Comparison of ENCODE assay signal across 10 cellular contexts in genomic region chr2:47172156-47172921, GRCh38. TPM values are rescaled to one million over a fixed set of nuclear protein-coding genes. Genes with fewer than 3 reads are reported as not detected.
A peak's percentile ranks its signal among the peaks of the same experiment; 100 is the strongest.
DNase-seq lines count a peak whose midpoint lies in the region; ATAC-seq and TF ChIP-seq lines count a peak whose summit lies in the region.
"Had no signal": no experiment of that assay in that cellular context is flagged by ENCODE, and none has a peak within 500 bp of the region (broad histone marks: within the 10 kb centered on the region; RNA-seq: fewer than 3 reads in every experiment).

No MANE protein-coding gene starts in this region.

- H3K4me3 Mint-ChIP-seq in brain: peak overlapping the region; percentile 90 to 99 (median 94)
- peak overlapping the region; percentile 34 to 100 (median 96) for H3K4me3 Mint-ChIP-seq in naive thymus-derived CD4-positive, alpha-beta T cell

- H3K9me3 Mint-ChIP-seq in brain: peaks cover 0 to 11% (median 4%) of the 10 kb centered on the region in 5 experiments
- H3K9me3 Mint-ChIP-seq in naive thymus-derived CD4-positive, alpha-beta T cell: peaks cover 0 to 17% (median 0%) of the 10 kb centered on the region in 11 donors

- H3K9ac ChIP-seq in BLaER1 treated with 17β-estradiol and CSF1 and Interleukin-3, amounts not matched to agents 10 nM and 100 nM: peak overlapping the region in 2 of 11 experiments; percentile 47 to 93; a peak in 4 of 22 replicates
- H3K9ac ChIP-seq in HUES6 (ENCODE audit: low read length): no peak overlapping the region

- POLR2A ChIA-PET in naive thymus-derived CD4-positive, alpha-beta T cell (lab: Charles Lee): interaction anchor here (1.0 to 1.3 kb wide), 2 partner anchors 8 to 10 kb away, joined by 3 to 4 read pairs; no protein-coding TSS in a partner anchor

- no peaks in the 10 kb centered on the region for H3K9me3 ChIP-seq in BLaER1 treated with 17β-estradiol and CSF1 and Interleukin-3, amounts not matched to agents 10 nM and 100 nM (replicated peaks in 1 of 11)
- H3K9me3 ChIP-seq in HUES6 (ENCODE audit: control insufficient read depth, insufficient read depth, low read depth, low read length): no peaks in the 10 kb centered on the region
- no peaks in the 10 kb centered on the region for H3K9me3 ChIP-seq in naive thymus-derived CD4-positive, alpha-beta T cell (ENCODE audit: control insufficient read depth in 2 of 3, low read length in 3 of 3)

- peak overlapping the region in 8 of 10 experiments; percentile 11 to 98 (median 88); a peak in 10 of 20 replicates for H3K4me3 ChIP-seq in BLaER1 treated with 17β-estradiol and CSF1 and Interleukin-3, amounts not matched to agents 10 nM and 100 nM
- peak overlapping the region; percentile 91; the same call in 1 of the 2 replicates for H3K4me3 ChIP-seq in HUES6 (ENCODE audit: low read depth, low read length)
- H3K4me3 ChIP-seq in naive thymus-derived CD4-positive, alpha-beta T cell (ENCODE audit: low read length): no peak overlapping the region

- no peaks in the 10 kb centered on the region for H3K27me3 ChIP-seq in BLaER1 treated with 17β-estradiol and CSF1 and Interleukin-3, amounts not matched to agents 10 nM and 100 nM
- H3K27me3 ChIP-seq in HUES6 (ENCODE audit: control insufficient read depth, insufficient read depth, low read length): no peaks in the 10 kb centered on the region
- no peaks in the 10 kb centered on the region for H3K27me3 ChIP-seq in naive thymus-derived CD4-positive, alpha-beta T cell (ENCODE audit: control insufficient read depth in 2 of 2, insufficient read depth in 2 of 2, low read length in 2 of 2)

- peaks cover 25 to 70% (median 40%) of the 10 kb centered on the region in 10 experiments for H3K4me1 ChIP-seq in BLaER1 treated with 17β-estradiol and CSF1 and Interleukin-3, amounts not matched to agents 10 nM and 100 nM
- H3K4me1 ChIP-seq in HUES6 (ENCODE audit: control insufficient read depth, insufficient read depth, low read length): peaks cover 33% of the 10 kb centered on the region
- H3K4me1 ChIP-seq in naive thymus-derived CD4-positive, alpha-beta T cell (ENCODE audit: control insufficient read depth in 2 of 2, insufficient read depth in 2 of 2, low read length in 2 of 2): peaks cover 35 to 37% of the 10 kb centered on the region in 2 donors

- intact Hi-C loops in naive thymus-derived CD4-positive, alpha-beta T cell (cut with micrococcal nuclease): no loop called here
- intact Hi-C loops in sciatic nerve (cut with DNase I): no loop called here

- ATAC-seq in naive thymus-derived CD4-positive, alpha-beta T cell: no peak
- no peak for ATAC-seq in HG02623 (IDR thresholded peaks at IDR 0.05; ENCODE audit: unreplicated experiment)
- no peak for ATAC-seq in left lobe of liver
- no peak for ATAC-seq in sciatic nerve

- peaks cover 82 to 89% (median 88%) of the 10 kb centered on the region in 11 experiments for H4K20me1 ChIP-seq in BLaER1 treated with 17β-estradiol and CSF1 and Interleukin-3, amounts not matched to agents 10 nM and 100 nM

- H3K27ac Mint-ChIP-seq in brain: peak overlapping the region; percentile 14 to 100 (median 70)
- H3K27ac Mint-ChIP-seq in naive thymus-derived CD4-positive, alpha-beta T cell: peak overlapping the region in 8 of 9 donors; percentile 6 to 86 (median 67)

- CTCF ChIA-PET in naive thymus-derived CD4-positive, alpha-beta T cell (lab: Charles Lee): interaction anchor here (0.5 to 1.2 kb wide), 3 partner anchors 184 to 609 kb away, joined by 3 to 4 read pairs (median 3); no protein-coding TSS in a partner anchor

- no peak for TF ChIP-seq CTCF in brain (conservative IDR thresholded peaks at IDR 0.05)

- H3K27me3 Mint-ChIP-seq in brain: peaks cover 15% of the 10 kb centered on the region
- peaks cover 0 to 7% (median 0%) of the 10 kb centered on the region in 5 donors for H3K27me3 Mint-ChIP-seq in naive thymus-derived CD4-positive, alpha-beta T cell

- peaks cover 50 to 73% (median 61%) of the 10 kb centered on the region in 11 experiments for H3K36me3 ChIP-seq in BLaER1 treated with 17β-estradiol and CSF1 and Interleukin-3, amounts not matched to agents 10 nM and 100 nM
- peaks cover 46% of the 10 kb centered on the region for H3K36me3 ChIP-seq in HUES6 (ENCODE audit: control insufficient read depth, insufficient read depth, low read length)
- H3K36me3 ChIP-seq in naive thymus-derived CD4-positive, alpha-beta T cell (ENCODE audit: control insufficient read depth in 2 of 3, insufficient read depth in 3 of 3, low read length in 3 of 3): peaks cover 0 to 17% (median 6%) of the 10 kb centered on the region in 3 experiments

- no peak overlapping the region for H3K27ac ChIP-seq in BLaER1 treated with 17β-estradiol and CSF1 and Interleukin-3, amounts not matched to agents 10 nM and 100 nM
- no peak overlapping the region for H3K27ac ChIP-seq in HUES6 (ENCODE audit: low read depth, low read length)
- peak overlapping the region; percentile 100 for H3K27ac ChIP-seq in naive thymus-derived CD4-positive, alpha-beta T cell (ENCODE audit: low read depth, low read length)

- peak overlapping the region; percentile 79 to 93 (median 85) for H3K4me2 ChIP-seq in BLaER1 treated with 17β-estradiol and CSF1 and Interleukin-3, amounts not matched to agents 10 nM and 100 nM

- peaks cover 71% of the 10 kb centered on the region for H3K4me1 Mint-ChIP-seq in brain
- H3K4me1 Mint-ChIP-seq in naive thymus-derived CD4-positive, alpha-beta T cell: peaks cover 34 to 87% (median 74%) of the 10 kb centered on the region in 7 donors

- H3K36me3 Mint-ChIP-seq in brain: peaks cover 39% of the 10 kb centered on the region
- peaks cover 0 to 27% (median 13%) of the 10 kb centered on the region in 5 donors for H3K36me3 Mint-ChIP-seq in naive thymus-derived CD4-positive, alpha-beta T cell

- DNase-seq in naive thymus-derived CD4-positive, alpha-beta T cell: no peak
- DNase-seq in left lobe of liver (ENCODE audit: low spot score): no peak
- DNase-seq in sciatic nerve (ENCODE audit: low spot score): no peak
- DNase-seq in stimulated activated CD4-positive, alpha-beta T cell treated with anti-CD3 and anti-CD28 coated beads, Interleukin-2, amount 100 ng/mL, for 24 hours: no peak
- DNase-seq: NCI-H1930 had no signal

RNA-seq across cellular contexts. Expression of gene CALM2, which starts 4.0 kb away (rescaled TPM):
- polyA plus RNA-seq in brain (ENCODE audit: insufficient read depth, low read depth, low replicate concordance): 1,051 TPM
- 100 to 1,000 TPM; 172 to 342 (median 235) TPM for total RNA-seq in naive thymus-derived CD4-positive, alpha-beta T cell
- polyA plus RNA-seq in naive thymus-derived CD4-positive, alpha-beta T cell: 100 to 1,000 TPM; 665 to 824 TPM
- total RNA-seq in left lobe of liver (141 TPM), sciatic nerve (751 TPM)

RNA-seq across cellular contexts. Expression of gene STPG4, which starts 17.2 kb away (rescaled TPM):
- polyA plus RNA-seq in brain (ENCODE audit: insufficient read depth, low read depth, low replicate concordance): not detected
- total RNA-seq in naive thymus-derived CD4-positive, alpha-beta T cell: under 1 TPM in 3 of 5 experiments, not detected in 2; 0.24 to 0.95 (median 0.73) TPM
- not detected for polyA plus RNA-seq in naive thymus-derived CD4-positive, alpha-beta T cell
- not detected for total RNA-seq in left lobe of liver
- total RNA-seq in sciatic nerve: 0.89 TPM
- total RNA-seq: pulmonary artery endothelial cell had no signal
